Comparison of ENCODE assay signal across 22 cellular contexts in genomic region chr11:106971864-106972263, GRCh38. TPM values are rescaled to one million over a fixed set of nuclear protein-coding genes. Genes with fewer than 3 reads are reported as not detected.
A peak's percentile ranks its signal among the peaks of the same experiment; 100 is the strongest.
DNase-seq lines count a peak whose midpoint lies in the region; ATAC-seq, FAIRE-seq and TF ChIP-seq lines count a peak whose summit lies in the region.
"Had no signal": no experiment of that assay in that cellular context is flagged by ENCODE, and none has a peak within 500 bp of the region (broad histone marks: within the 10 kb centered on the region; RNA-seq: fewer than 3 reads in every experiment).

No MANE protein-coding gene starts in this region.

- H3K79me2 ChIP-seq in H1 (ENCODE audit: control insufficient read depth in 1 of 2, insufficient read depth in 2 of 2, low read length in 2 of 2): no peaks in the 10 kb centered on the region

- H3K9ac ChIP-seq in H1 (replicated peaks in 1 of 4; ENCODE audit: extremely low read depth in 1 of 4, low read depth in 3 of 4, low read length in 3 of 4): no peak overlapping the region
- H3K9ac ChIP-seq: BLaER1 treated with 17β-estradiol and CSF1 and Interleukin-3, amounts not matched to agents 10 nM and 100 nM; GM23248 had no signal

- no peaks in the 10 kb centered on the region for H3K9me3 Mint-ChIP-seq in activated CD8-positive, alpha-beta T cell treated with anti-CD3 and anti-CD28 coated beads for 36 hours
- H3K9me3 Mint-ChIP-seq: H9 had no signal

- ATAC-seq in A549: no peak
- ATAC-seq in activated CD8-positive, alpha-beta T cell treated with anti-CD3 and anti-CD28 coated beads for 36 hours: no peak
- ATAC-seq: GM12878, HCT116 had no signal

- no peaks in the 10 kb centered on the region for H3K23me2 ChIP-seq in H1 (ENCODE audit: low read depth, low read length)

- H3K4ac ChIP-seq in H1 (replicated peaks; ENCODE audit: insufficient read length, low read depth, low read length): no peak overlapping the region

- CTCF ChIA-PET in A549 (lab: Yijun Ruan, JAX) (no interaction called here), H1 (lab: Charles Lee; ENCODE audit: partially characterized antibody) (no interaction called here)
- CTCF ChIA-PET in activated CD8-positive, alpha-beta T cell treated with anti-CD3 and anti-CD28 coated beads for 36 hours (lab: Charles Lee): no interaction called here

- H3K27ac Mint-ChIP-seq in activated CD8-positive, alpha-beta T cell treated with anti-CD3 and anti-CD28 coated beads for 36 hours: no peak overlapping the region
- H3K27ac Mint-ChIP-seq: CD4-positive, alpha-beta memory T cell; H9 had no signal

- H3K36me3 Mint-ChIP-seq in activated CD8-positive, alpha-beta T cell treated with anti-CD3 and anti-CD28 coated beads for 36 hours (ENCODE audit: low read depth): no peaks in the 10 kb centered on the region
- H3K36me3 Mint-ChIP-seq: CD4-positive, alpha-beta memory T cell had no signal

- no peaks in the 10 kb centered on the region for H3K4me1 Mint-ChIP-seq in activated CD8-positive, alpha-beta T cell treated with anti-CD3 and anti-CD28 coated beads for 36 hours (ENCODE audit: low read depth)
- H3K4me1 Mint-ChIP-seq: CD4-positive, alpha-beta memory T cell had no signal

- no peaks in the 10 kb centered on the region for H3K27me3 ChIP-seq in H1 (replicated peaks in 1 of 4; ENCODE audit: control insufficient read depth in 3 of 4, extremely low read depth in 1 of 4, insufficient read depth in 3 of 4, low read length in 3 of 4)
- H3K27me3 ChIP-seq in esophagus muscularis mucosa: no peaks in the 10 kb centered on the region
- H3K27me3 ChIP-seq: BE2C; BLaER1 treated with 17β-estradiol and CSF1 and Interleukin-3, amounts not matched to agents 10 nM and 100 nM had no signal

- POLR2A ChIA-PET in A549 (lab: Yijun Ruan, JAX) (no interaction called here), H1 (lab: Charles Lee; ENCODE audit: partially characterized antibody) (no interaction called here)
- POLR2A ChIA-PET in activated CD8-positive, alpha-beta T cell treated with anti-CD3 and anti-CD28 coated beads for 36 hours (lab: Charles Lee): no interaction called here

- peak overlapping the region; percentile 83; the same call in 1 of the 2 replicates for H2BK15ac ChIP-seq in H1 (ENCODE audit: low read length)

- no peak overlapping the region for H2BK20ac ChIP-seq in H1 (ENCODE audit: low read length)

- no peak overlapping the region for H2AK5ac ChIP-seq in H1 (ENCODE audit: low read depth, low read length)

- H2BK5ac ChIP-seq in H1 (ENCODE audit: low read depth, low read length): no peak overlapping the region

- H4K20me1 ChIP-seq in H1 (replicated peaks in 1 of 2; ENCODE audit: control insufficient read depth in 1 of 2, insufficient read depth in 2 of 2, low read length in 2 of 2): no peaks in the 10 kb centered on the region
- H4K20me1 ChIP-seq: BLaER1 treated with 17β-estradiol and CSF1 and Interleukin-3, amounts not matched to agents 10 nM and 100 nM had no signal

- H4K91ac ChIP-seq in H1 (replicated peaks; ENCODE audit: insufficient read length, low read length): no peak overlapping the region

- no peak overlapping the region for H2BK120ac ChIP-seq in H1 (replicated peaks; ENCODE audit: low read depth, low read length)

- H4K8ac ChIP-seq in H1 (ENCODE audit: extremely low read depth, insufficient read depth, low read length): no peak overlapping the region

- H3K23ac ChIP-seq in H1 (ENCODE audit: insufficient read length): no peak overlapping the region

- H3K56ac ChIP-seq in H1 (replicated peaks; ENCODE audit: insufficient read length, low read depth, low read length): no peak overlapping the region

- H4K5ac ChIP-seq in H1 (ENCODE audit: insufficient read length, low read depth, low read length): no peak overlapping the region

- H3K79me1 ChIP-seq in H1 (ENCODE audit: low read depth, low read length): no peaks in the 10 kb centered on the region

- TF ChIP-seq RAD21 in A549 (conservative IDR thresholded peaks at IDR 0.05 in 1 of 2, IDR thresholded peaks at IDR 0.05 in 1 of 2) (no peak), H1 (IDR thresholded peaks at IDR 0.05 in 1 of 2, conservative IDR thresholded peaks at IDR 0.05 in 1 of 2; ENCODE audit: low read depth in 2 of 2, low read length in 2 of 2) (no peak)

- TF ChIP-seq EP300 in A549 (IDR thresholded peaks at IDR 0.05) (no peak), H1 (IDR thresholded peaks at IDR 0.05; ENCODE audit: borderline replicate concordance in 1 of 2, low read depth in 2 of 2, low read length in 2 of 2) (no peak), esophagus muscularis mucosa (IDR thresholded peaks at IDR 0.05) (no peak)

- H3K18ac ChIP-seq in H1 (ENCODE audit: extremely low read depth, low read length): no peak overlapping the region

- no peak overlapping the region for H3K4me3 Mint-ChIP-seq in activated CD8-positive, alpha-beta T cell treated with anti-CD3 and anti-CD28 coated beads for 36 hours
- H3K4me3 Mint-ChIP-seq: CD4-positive, alpha-beta memory T cell; H9 had no signal

- H3K4me2 ChIP-seq in A549 (no peak overlapping the region), H1 (ENCODE audit: insufficient read depth in 1 of 2, low read depth in 2 of 2, low read length in 2 of 2) (no peak overlapping the region)

- H3K36me3 ChIP-seq in H1 (ENCODE audit: control insufficient read depth in 2 of 4, insufficient read depth in 4 of 4, low read length in 3 of 4) (no peaks in the 10 kb centered on the region), esophagus muscularis mucosa (no peaks in the 10 kb centered on the region)
- H3K36me3 ChIP-seq: BE2C; BLaER1 treated with 17β-estradiol and CSF1 and Interleukin-3, amounts not matched to agents 10 nM and 100 nM had no signal

- no peaks in the 10 kb centered on the region for H3K9me3 ChIP-seq in A549
- H3K9me3 ChIP-seq in H1 (ENCODE audit: insufficient read depth in 2 of 2, low read depth in 1 of 2, low read length in 1 of 2): no peaks in the 10 kb centered on the region
- no peaks in the 10 kb centered on the region for H3K9me3 ChIP-seq in esophagus muscularis mucosa
- H3K9me3 ChIP-seq: BE2C; BLaER1 treated with 17β-estradiol and CSF1 and Interleukin-3, amounts not matched to agents 10 nM and 100 nM had no signal

- no peak overlapping the region for H2BK12ac ChIP-seq in H1 (ENCODE audit: low read depth, low read length)

- H2AFZ ChIP-seq in H1 (ENCODE audit: low read length): no peak overlapping the region
- H2AFZ ChIP-seq: GM23248 had no signal

- intact Hi-C loops in activated CD8-positive, alpha-beta T cell treated with anti-CD3 and anti-CD28 coated beads for 36 hours (cut with micrococcal nuclease): no loop called here
- intact Hi-C loops in esophagus muscularis mucosa (cut with DNase I): no loop called here

- DNase-seq in A549 (ENCODE audit: low read depth in 1 of 2, low spot score in 1 of 2) (no peak), H1 (ENCODE audit: low read depth in 1 of 2, low spot score in 2 of 2) (no peak), C1 segment of cervical spinal cord (lab: John Stamatoyannopoulos, UW) (no peak), esophagus muscularis mucosa (ENCODE audit: extremely low spot score) (no peak)
- no peak for DNase-seq in activated CD8-positive, alpha-beta T cell treated with anti-CD3 and anti-CD28 coated beads for 36 hours
- DNase-seq: ACHN; AML-193; BE2C; Calu3; CD4-positive, alpha-beta memory T cell; COR-L47; DMS79; EL; GDM1; GM23248; H9 had no signal

- H3K4me1 ChIP-seq in A549 (0 out of 3 replicates have a peak, but pooled peaks cover 4% of the 10 kb centered on the region), H1 (replicated peaks in 1 of 4; ENCODE audit: control insufficient read depth in 3 of 4, insufficient read depth in 4 of 4, low read length in 3 of 4) (peaks cover 0 to 7% (median 0%) of the 10 kb centered on the region in 4 experiments; a peak in 1 of 7 replicates), esophagus muscularis mucosa (no peaks in the 10 kb centered on the region)
- H3K4me1 ChIP-seq: BE2C; BLaER1 treated with 17β-estradiol and CSF1 and Interleukin-3, amounts not matched to agents 10 nM and 100 nM had no signal

- H3K14ac ChIP-seq in H1 (ENCODE audit: insufficient read length): no peak overlapping the region

- H3K27me3 Mint-ChIP-seq in activated CD8-positive, alpha-beta T cell treated with anti-CD3 and anti-CD28 coated beads for 36 hours: no peaks in the 10 kb centered on the region
- H3K27me3 Mint-ChIP-seq: CD4-positive, alpha-beta memory T cell had no signal

- H3K4me3 ChIP-seq in A549 (no peak overlapping the region), H1 (ENCODE audit: extremely low read depth in 1 of 4, insufficient read depth in 2 of 4, low read depth in 3 of 4, low read length in 4 of 4) (no peak overlapping the region), esophagus muscularis mucosa (no peak overlapping the region)
- H3K4me3 ChIP-seq: BLaER1 treated with 17β-estradiol and CSF1 and Interleukin-3, amounts not matched to agents 10 nM and 100 nM; GM12878; GM23248 had no signal

- FAIRE-seq in A549 (lab: Jason Lieb, UNC) (no peak), H1 (lab: Jason Lieb, UNC) (no peak)
- FAIRE-seq: A204.1, GM12878, GM19239 had no signal

- TF ChIP-seq POLR2A in A549 (IDR thresholded peaks at IDR 0.05; ENCODE audit: low read length) (no peak), H1 (IDR thresholded peaks at IDR 0.05; ENCODE audit: control extremely low read depth in 1 of 2, low read depth in 2 of 2, low read length in 2 of 2) (no peak), esophagus muscularis mucosa (IDR thresholded peaks at IDR 0.05; ENCODE audit: low read depth) (no peak)

- peak overlapping the region; percentile 35 for H3K27ac ChIP-seq in 22Rv1
- H3K27ac ChIP-seq in A549: no peak overlapping the region
- H3K27ac ChIP-seq in H1 (ENCODE audit: low read depth, low read length): no peak overlapping the region
- no peak overlapping the region for H3K27ac ChIP-seq in esophagus muscularis mucosa (replicated peaks in 1 of 4)
- H3K27ac ChIP-seq: BLaER1 treated with 17β-estradiol and CSF1 and Interleukin-3, amounts not matched to agents 10 nM and 100 nM; GM23248 had no signal

- no peak for TF ChIP-seq CTCF in 22Rv1 (IDR thresholded peaks at IDR 0.05)
- TF ChIP-seq CTCF in A549 (IDR thresholded peaks at IDR 0.05): no peak
- TF ChIP-seq CTCF in H1 (IDR thresholded peaks at IDR 0.05; ENCODE audit: control extremely low read depth in 1 of 3, insufficient read depth in 1 of 3, low read depth in 1 of 3, low read length in 3 of 3): no peak
- no peak for TF ChIP-seq CTCF in activated CD8-positive, alpha-beta T cell treated with anti-CD3 and anti-CD28 coated beads for 36 hours (IDR thresholded peaks at IDR 0.05)
- no peak for TF ChIP-seq CTCF in esophagus muscularis mucosa (IDR thresholded peaks at IDR 0.05)

RNA-seq across cellular contexts. Expression of gene GUCY1A2, which starts 46.4 kb away (rescaled TPM):
- 0.16 and 0.34 TPM in 2 replicates for polyA plus RNA-seq in A549 (2011; rRNA removed)
- polyA plus RNA-seq in A549 (2012; cell fraction: cytosol; rRNA removed): 0.03 TPM in 2 replicates
- 0.01 TPM in 2 replicates for polyA plus RNA-seq in A549 (2012; cell fraction: nucleus; rRNA removed)
- polyA plus RNA-seq in A549 (2017; fragmentation: RNase III; extraction: RNeasy Plus Mini Kit Qiagen cat#74134 plus additional on column Dnase treatment): 0.03 to 0.12 TPM (median 0.04 TPM) in 3 replicates
- polyA minus RNA-seq in A549 (2011; rRNA and poly(A)+ RNA removed): 0.54 and 0.66 TPM in 2 replicates
- total RNA-seq in H1 (2021; fragmentation: NEBNext Ultra II Directional; extraction: Animal tissue kit (Norgen Biotek cat#: 25700)): 1.6 and 1.9 TPM in 2 replicates
- 0.09 and 0.11 TPM in 2 replicates for polyA plus RNA-seq in H1 (2011; rRNA removed)
- polyA plus RNA-seq in H1 (2011; cell fraction: cytosol; rRNA removed): 0.16 TPM
- 0.21 TPM for polyA plus RNA-seq in H1 (2011; cell fraction: nucleus; rRNA removed)
- polyA plus RNA-seq in H1 (2012, experiment 1 of 2): 0.38 to 0.55 TPM (median 0.46 TPM) in 4 replicates
- polyA plus RNA-seq in H1 (2012, experiment 2 of 2): 0.16 TPM
- 0.34 TPM for polyA plus RNA-seq in H1 (2013, experiment 1 of 2)
- polyA plus RNA-seq in H1 (2013, experiment 2 of 2): 0.46 TPM
- 2.2 and 2.9 TPM in 2 replicates for polyA minus RNA-seq in H1 (2011; rRNA and poly(A)+ RNA removed)
- 0.37 TPM for polyA minus RNA-seq in H1 (2011; cell fraction: cytosol; rRNA and poly(A)+ RNA removed)
- polyA minus RNA-seq in H1 (2011; cell fraction: nucleus; rRNA and poly(A)+ RNA removed): 6.6 TPM
- total RNA-seq in activated CD8-positive, alpha-beta T cell treated with anti-CD3 and anti-CD28 coated beads for 36 hours: not detected
- total RNA-seq in esophagus muscularis mucosa: 1 to 10 TPM; 2.5 to 7.7 (median 4.4) TPM
- total RNA-seq: Calu3 had no signal
- polyA plus RNA-seq: CD4-positive, alpha-beta memory T cell had no signal
